Comparison of ENCODE assay signal across 13 cellular contexts in the genomic region with DNA sequence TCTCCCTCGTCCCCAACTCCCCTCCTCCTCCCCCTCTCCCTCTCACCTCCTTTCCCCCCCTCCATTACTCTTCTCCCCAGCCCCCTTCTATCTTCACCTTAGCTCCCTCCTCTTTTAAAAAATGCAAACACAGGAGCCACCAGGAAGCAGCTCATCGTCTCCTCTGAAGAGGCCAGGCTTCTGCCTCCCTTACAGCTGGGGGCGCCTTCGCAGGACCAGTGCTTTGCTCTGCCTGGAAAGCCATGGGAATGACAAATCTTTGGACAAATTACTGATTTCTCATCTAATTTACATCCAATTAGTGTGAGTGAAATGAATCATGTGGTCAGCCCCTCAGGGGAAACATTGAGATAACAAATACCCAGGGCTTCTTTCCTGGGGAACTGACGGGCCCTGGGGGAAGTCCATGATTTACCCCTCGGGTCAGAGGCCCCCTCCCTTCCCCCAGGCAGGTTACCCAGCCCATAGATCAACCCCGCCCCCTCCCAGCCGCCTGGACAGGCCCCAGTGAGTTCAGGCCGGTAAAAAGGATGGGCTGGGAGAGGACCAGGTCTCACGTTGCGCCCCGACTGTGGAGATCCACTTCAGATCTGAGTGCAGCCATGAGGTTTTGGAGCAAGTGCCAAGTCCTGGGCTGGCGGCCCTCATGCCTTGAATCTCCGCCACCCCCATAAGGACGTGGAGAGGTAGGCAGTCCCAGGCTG.
A peak's percentile ranks its signal among the peaks of the same experiment; 100 is the strongest.
DNase-seq lines count a peak whose midpoint lies in the region; FAIRE-seq and TF ChIP-seq lines count a peak whose summit lies in the region.
"Had no signal": no experiment of that assay in that cellular context is flagged by ENCODE, and none has a peak within 500 bp of the region (broad histone marks: within the 10 kb centered on the region; RNA-seq: fewer than 3 reads in every experiment).

No MANE protein-coding gene starts in this region.

- CTCF ChIA-PET in OCI-LY7 (lab: Charles Lee; ENCODE audit: unreplicated experiment): no interaction called here

- peak overlapping the region; percentile 79 for H3K4me3 Mint-ChIP-seq in activated naive CD4-positive, alpha-beta T cell treated with anti-CD3 and anti-CD28 coated beads, Interleukin-2, amount 50 U/mL, for 24 hours

- no peaks in the 10 kb centered on the region for H4K20me1 ChIP-seq in OCI-LY7 (ENCODE audit: insufficient read depth, low read length)

- in situ Hi-C loops in G401 (cut with HindIII; ENCODE audit: low sequenced_read_pairs): no loop called here

- no peak overlapping the region for H3K27ac ChIP-seq in OCI-LY7 (ENCODE audit: low read depth, low read length, poor library complexity, severe bottlenecking)
- H3K27ac ChIP-seq in iPS-20b (ENCODE audit: low read length): peak overlapping the region; percentile 27
- H3K27ac ChIP-seq in sigmoid colon: no peak overlapping the region
- no peak overlapping the region for H3K27ac ChIP-seq in colonic mucosa
- H3K27ac ChIP-seq: C4-2B, SK-N-MC had no signal

- H3K9me3 Mint-ChIP-seq in activated naive CD4-positive, alpha-beta T cell treated with anti-CD3 and anti-CD28 coated beads, Interleukin-2, amount 50 U/mL, for 24 hours: no peaks in the 10 kb centered on the region
- H3K9me3 Mint-ChIP-seq: mesothelial cell of epicardium had no signal

- H3K36me3 ChIP-seq in OCI-LY7 (ENCODE audit: insufficient read depth, low read length) (no peaks in the 10 kb centered on the region), iPS-20b (ENCODE audit: insufficient read depth, low read depth, low read length) (no peaks in the 10 kb centered on the region), sigmoid colon (no peaks in the 10 kb centered on the region), colonic mucosa (no peaks in the 10 kb centered on the region)

- WGBS in sigmoid colon, 2 donors: 76 to 82% methylated on average over 15 of the region's 15 CpGs

- H3K27me3 ChIP-seq in iPS-20b (ENCODE audit: insufficient read depth, low read length): peaks cover 25% of the 10 kb centered on the region
- peaks cover 0 to 18% (median 10%) of the 10 kb centered on the region in 3 donors for H3K27me3 ChIP-seq in sigmoid colon
- H3K27me3 ChIP-seq in colonic mucosa: no peaks in the 10 kb centered on the region

- no peaks in the 10 kb centered on the region for H3K4me1 ChIP-seq in OCI-LY7 (ENCODE audit: insufficient read depth, low read length, poor library complexity, severe bottlenecking)
- H3K4me1 ChIP-seq in iPS-20b (ENCODE audit: insufficient read depth, low read length): peaks cover 20% of the 10 kb centered on the region
- H3K4me1 ChIP-seq in sigmoid colon: peaks cover 0 to 16% (median 8%) of the 10 kb centered on the region in 4 donors
- no peaks in the 10 kb centered on the region for H3K4me1 ChIP-seq in colonic mucosa

- H3K4me2 ChIP-seq in OCI-LY7 (ENCODE audit: low read length): peak overlapping the region; percentile 3; the same call in 1 of the 2 replicates

- H3K9me3 ChIP-seq in OCI-LY7 (ENCODE audit: low read length) (no peaks in the 10 kb centered on the region), iPS-20b (ENCODE audit: insufficient read depth, low read depth, low read length) (no peaks in the 10 kb centered on the region), sigmoid colon (no peaks in the 10 kb centered on the region), colonic mucosa (no peaks in the 10 kb centered on the region)

- TF ChIP-seq POLR2A in sigmoid colon (IDR thresholded peaks at IDR 0.05): no peak

- no peak for FAIRE-seq in RCC 7860 (lab: Jason Lieb, UNC)
- FAIRE-seq: urothelium cell line had no signal

- no TSS peak for BruUV-seq in OCI-LY7 (replicated peaks; lab: Mats Ljungman, UMichigan)

- DNase-seq in activated naive CD4-positive, alpha-beta T cell (lab: John Stamatoyannopoulos, UW): no peak
- DNase-seq in OCI-LY7 (ENCODE audit: low spot score) (no peak), sigmoid colon (no peak), colonic mucosa (no peak), G401 (ENCODE audit: low spot score) (no peak), RCC 7860 (ENCODE audit: low spot score) (no peak)
- DNase-seq: NCI-H1105 had no signal

- peaks cover 10% of the 10 kb centered on the region for H3K27me3 Mint-ChIP-seq in activated naive CD4-positive, alpha-beta T cell treated with anti-CD3 and anti-CD28 coated beads, Interleukin-2, amount 50 U/mL, for 24 hours

- H3K4me1 Mint-ChIP-seq in activated naive CD4-positive, alpha-beta T cell treated with anti-CD3 and anti-CD28 coated beads, Interleukin-2, amount 50 U/mL, for 24 hours: peaks cover 70% of the 10 kb centered on the region

- H3K4me3 ChIP-seq in OCI-LY7 (ENCODE audit: low read depth, low read length, poor library complexity, severe bottlenecking): no peak overlapping the region
- peak overlapping the region; percentile 57 for H3K4me3 ChIP-seq in iPS-20b (ENCODE audit: low read length)
- H3K4me3 ChIP-seq in sigmoid colon: no peak overlapping the region
- H3K4me3 ChIP-seq in colonic mucosa: no peak overlapping the region
- H3K4me3 ChIP-seq: SK-N-MC had no signal

- no peaks in the 10 kb centered on the region for H3K9me2 ChIP-seq in OCI-LY7 (ENCODE audit: insufficient read depth, low read length)

- no peaks in the 10 kb centered on the region for H3K36me3 Mint-ChIP-seq in activated naive CD4-positive, alpha-beta T cell treated with anti-CD3 and anti-CD28 coated beads, Interleukin-2, amount 50 U/mL, for 24 hours
- H3K36me3 Mint-ChIP-seq: mesothelial cell of epicardium had no signal

- intact Hi-C loops in OCI-LY7 (cut with micrococcal nuclease; ENCODE audit: unreplicated experiment) (no loop called here), sigmoid colon (cut with DNase I) (no loop called here), colonic mucosa (cut with DNase I) (no loop called here)

- POLR2A ChIA-PET in OCI-LY7 (lab: Charles Lee): interaction anchor here (1.1 kb wide), 1 partner anchor 33 kb away, joined by 3 read pairs; no protein-coding TSS in a partner anchor

- TF ChIP-seq CTCF in OCI-LY7 (conservative IDR thresholded peaks at IDR 0.05; ENCODE audit: low read length): no peak
- no peak for TF ChIP-seq CTCF in sigmoid colon (IDR thresholded peaks at IDR 0.05)
- no peak for TF ChIP-seq CTCF in colonic mucosa (IDR thresholded peaks at IDR 0.05)

- H2AFZ ChIP-seq in OCI-LY7 (ENCODE audit: low read length): no peak overlapping the region

- no peak overlapping the region for H3K27ac Mint-ChIP-seq in activated naive CD4-positive, alpha-beta T cell treated with anti-CD3 and anti-CD28 coated beads, Interleukin-2, amount 50 U/mL, for 24 hours
- H3K27ac Mint-ChIP-seq: mesothelial cell of epicardium had no signal

- H3K9ac ChIP-seq in iPS-20b (ENCODE audit: low read depth, low read length) (peak overlapping the region; percentile 7; the same call in 1 of the 2 replicates), colonic mucosa (ENCODE audit: low read depth in 2 of 2, low read length in 2 of 2) (no peak overlapping the region)

- H3K79me2 ChIP-seq in OCI-LY7 (ENCODE audit: insufficient read depth, low read depth, low read length): no peaks in the 10 kb centered on the region

- TF ChIP-seq EP300 in sigmoid colon (IDR thresholded peaks at IDR 0.05): no peak
